Comparison of ENCODE assay signal across 16 cellular contexts in genomic region chr9:78325846-78326350, GRCh38.
"Had no signal": no experiment of that assay in that cellular context is flagged by ENCODE, and none has a peak within 500 bp of the region (broad histone marks: within the 10 kb centered on the region; RNA-seq: fewer than 3 reads in every experiment).

No MANE protein-coding gene starts in this region.

- H3K27ac Mint-ChIP-seq: natural killer cell treated with Interleukin-12 subunit alpha and Interleukin-12 subunit beta and Interleukin-15 and Interleukin-18, amount 100 ng/mL, for 72 hours; stimulated activated naive CD8-positive, alpha-beta T cell treated with anti-CD3 and anti-CD28 coated beads, Interleukin-15, Interleukin-2, amounts not matched to agents 100 ng/mL and 50 ng/mL, for 24 hours had no signal

- H3K4me3 ChIP-seq: ascending aorta, lung, ovary, testis had no signal

- H3K9me3 ChIP-seq: ascending aorta, ovary, testis had no signal

- FAIRE-seq: urothelium cell line had no signal

- DNase-seq: activated CD4-positive, alpha-beta T cell treated with anti-CD3 and anti-CD28 coated beads, Interleukin-2, amount 50 U/mL, for 48 hours; activated effector memory CD4-positive, alpha-beta T cell treated with anti-CD3 and anti-CD28 coated beads, Interleukin-2, amount 50 U/mL, for 16 hours; activated T-cell treated with anti-CD3 and anti-CD28 coated beads, Interleukin-2, amount 50 U/mL, for 4 hours; cortex of kidney; effector memory CD4-positive, alpha-beta T cell; kidney glomerular epithelial cell; stimulated activated CD4-positive, alpha-beta T cell treated with anti-CD3 and anti-CD28 coated beads, Interleukin-15, amount 100 ng/mL, for 24 hours; stimulated activated CD4-positive, alpha-beta T cell treated with anti-CD3 and anti-CD28 coated beads, Interleukin-4, amount 100 ng/mL, for 24 hours; T-helper 2 cell had no signal

- H3K27me3 Mint-ChIP-seq: natural killer cell treated with Interleukin-12 subunit alpha and Interleukin-12 subunit beta and Interleukin-15 and Interleukin-18, amount 100 ng/mL, for 72 hours; stimulated activated naive CD8-positive, alpha-beta T cell treated with anti-CD3 and anti-CD28 coated beads, Interleukin-15, Interleukin-2, amounts not matched to agents 100 ng/mL and 50 ng/mL, for 24 hours had no signal

- H3K4me1 ChIP-seq: ascending aorta had no signal

- H3K36me3 ChIP-seq: ascending aorta, ovary had no signal

- H3K27ac ChIP-seq: ascending aorta, ovary, testis had no signal

- H3K4me3 Mint-ChIP-seq: activated T-cell treated with anti-CD3 and anti-CD28 coated beads, Interleukin-2, amount 50 U/mL, for 4 hours; natural killer cell treated with Interleukin-12 subunit alpha and Interleukin-12 subunit beta and Interleukin-15 and Interleukin-18, amount 100 ng/mL, for 72 hours; stimulated activated naive CD8-positive, alpha-beta T cell treated with anti-CD3 and anti-CD28 coated beads, Interleukin-15, Interleukin-2, amounts not matched to agents 100 ng/mL and 50 ng/mL, for 24 hours had no signal

- H3K9me3 Mint-ChIP-seq: activated T-cell treated with anti-CD3 and anti-CD28 coated beads, Interleukin-2, amount 50 U/mL, for 4 hours; natural killer cell treated with Interleukin-12 subunit alpha and Interleukin-12 subunit beta and Interleukin-15 and Interleukin-18, amount 100 ng/mL, for 72 hours; stimulated activated naive CD8-positive, alpha-beta T cell treated with anti-CD3 and anti-CD28 coated beads, Interleukin-15, Interleukin-2, amounts not matched to agents 100 ng/mL and 50 ng/mL, for 24 hours had no signal

- ATAC-seq: activated T-cell treated with anti-CD3 and anti-CD28 coated beads, Interleukin-2, amount 50 U/mL, for 4 hours; natural killer cell treated with Interleukin-12 subunit alpha and Interleukin-12 subunit beta and Interleukin-15 and Interleukin-18, amount 100 ng/mL, for 72 hours had no signal

- H3K27me3 ChIP-seq: ascending aorta, ovary, testis had no signal
